In genomic region chr9:12739014-12739413, GRCh38 we compare ENCODE assay signal across 26 cellular contexts. TPM values are rescaled to one million over a fixed set of nuclear protein-coding genes. Genes with fewer than 3 reads are reported as not detected.
DNase-seq lines count a peak whose midpoint lies in the region; ATAC-seq and TF ChIP-seq lines count a peak whose summit lies in the region.
"Had no signal": no experiment of that assay in that cellular context is flagged by ENCODE, and none has a peak within 500 bp of the region (broad histone marks: within the 10 kb centered on the region; RNA-seq: fewer than 3 reads in every experiment).

No MANE protein-coding gene starts in this region.

- TF ChIP-seq CTCF in AG10803 (conservative IDR thresholded peaks at IDR 0.05; ENCODE audit: low read length) (no peak), HFFc6 (IDR thresholded peaks at IDR 0.05) (no peak)

- peaks cover 5% of the 10 kb centered on the region; the same call in 1 of the 2 replicates for H3K9me3 Mint-ChIP-seq in HFFc6

- no peak overlapping the region for H3K9ac ChIP-seq in mesendoderm (ENCODE audit: low read length)

- H3K79me2 ChIP-seq in mesendoderm (ENCODE audit: control insufficient read depth, insufficient read depth, low read length), result no peaks in the 10 kb centered on the region

- no peak overlapping the region for H4K8ac ChIP-seq in mesendoderm (ENCODE audit: low read depth, low read length)

- H3K27me3 ChIP-seq in mesendoderm (ENCODE audit: insufficient read depth, low read length, poor library complexity), result no peaks in the 10 kb centered on the region
- H3K27me3 ChIP-seq: uterus had no signal

- no peak overlapping the region for H3K56ac ChIP-seq in mesendoderm (ENCODE audit: low read length)

- ATAC-seq in HG03354 (IDR thresholded peaks at IDR 0.05; ENCODE audit: poor library complexity, severe bottlenecking, unreplicated experiment) (no peak), left lobe of liver (no peak)
- ATAC-seq: effector memory CD8-positive, alpha-beta T cell; K562; left colon; stimulated activated effector memory CD8-positive, alpha-beta T cell treated with anti-CD3 and anti-CD28 coated beads, Interleukin-12 subunit alpha, Interleukin-12 subunit beta, amount 100 ng/mL, for 72 hours; WTC11 had no signal

- H3K36me3 ChIP-seq in mesendoderm (ENCODE audit: control insufficient read depth, insufficient read depth, low read length), result no peaks in the 10 kb centered on the region
- H3K36me3 ChIP-seq: uterus had no signal

- H3K79me1 ChIP-seq in mesendoderm (ENCODE audit: low read length), result no peaks in the 10 kb centered on the region

- no peak overlapping the region for H4K5ac ChIP-seq in mesendoderm (ENCODE audit: low read length)

- H2AK5ac ChIP-seq in mesendoderm (ENCODE audit: low read length), result no peak overlapping the region

- H3K18ac ChIP-seq in mesendoderm (ENCODE audit: low read length), result no peak overlapping the region

- H3K27ac ChIP-seq in mesendoderm (ENCODE audit: low read depth, low read length), result no peak overlapping the region
- H3K27ac ChIP-seq: uterus had no signal

- no peak overlapping the region for H3K23ac ChIP-seq in mesendoderm (ENCODE audit: low read length)

- no peak overlapping the region for H2BK120ac ChIP-seq in mesendoderm (ENCODE audit: low read depth, low read length)

- no peak overlapping the region for H3K4me2 ChIP-seq in mesendoderm (ENCODE audit: low read length)

- peak; percentile 73 for DNase-seq in AG10803 (ENCODE audit: low read depth)
- peak; percentile 12 for DNase-seq in HFFc6
- peak; percentile 55 for DNase-seq in dedifferentiated amniotic fluid mesenchymal stem cell (ENCODE audit: extremely low spot score)
- peak; percentile 72 for DNase-seq in mesendoderm
- DNase-seq in activated CD4-positive, alpha-beta T cell treated with anti-CD3 and anti-CD28 coated beads for 48 hours, result no peak
- DNase-seq in left lobe of liver (ENCODE audit: low spot score), result no peak
- DNase-seq in activated naive CD4-positive, alpha-beta T cell treated with Interleukin-2 at 50 U/mL for 16 hours, result no peak
- DNase-seq: activated CD4-positive, alpha-beta T cell treated with anti-CD3 and anti-CD28 coated beads, Interleukin-2, amount 50 U/mL, for 48 hours; activated CD8-positive, alpha-beta memory T cell treated with anti-CD3 and anti-CD28 coated beads, Interleukin-2, amount 50 U/mL, for 48 hours; activated naive CD8-positive, alpha-beta T cell treated with anti-CD3 and anti-CD28 coated beads, Interleukin-2, amount 10 ng/mL, durations not matched to agents 7 days and 5 days; CD4-positive, alpha-beta memory T cell; effector memory CD8-positive, alpha-beta T cell; GOT3; left colon; NCI-H1694; NCI-H2171 treated with DMSO at 0.1 percent for 48 hours; uterus had no signal

- H3K27me3 Mint-ChIP-seq in HFFc6 (ENCODE audit: insufficient read depth), result no peaks in the 10 kb centered on the region; the same call in 1 of the 2 replicates
- H3K27me3 Mint-ChIP-seq: activated naive CD8-positive, alpha-beta T cell treated with anti-CD3 and anti-CD28 coated beads, Interleukin-2, amount 10 ng/mL, durations not matched to agents 7 days and 5 days; CD4-positive, alpha-beta memory T cell; effector memory CD8-positive, alpha-beta T cell; progenitor cell of endocrine pancreas had no signal

- no peaks in the 10 kb centered on the region; the same call in 1 of the 2 replicates for H3K4me1 Mint-ChIP-seq in HFFc6 (ENCODE audit: low read depth)
- H3K4me1 Mint-ChIP-seq: activated naive CD8-positive, alpha-beta T cell treated with anti-CD3 and anti-CD28 coated beads, Interleukin-2, amount 10 ng/mL, durations not matched to agents 7 days and 5 days; CD4-positive, alpha-beta memory T cell; stimulated activated effector memory CD8-positive, alpha-beta T cell treated with anti-CD3 and anti-CD28 coated beads, Interleukin-12 subunit alpha, Interleukin-12 subunit beta, amount 100 ng/mL, for 72 hours had no signal

- no peaks in the 10 kb centered on the region; the same call in 1 of the 2 replicates for H3K36me3 Mint-ChIP-seq in HFFc6 (ENCODE audit: low read depth)
- H3K36me3 Mint-ChIP-seq: activated naive CD8-positive, alpha-beta T cell treated with anti-CD3 and anti-CD28 coated beads, Interleukin-2, amount 10 ng/mL, durations not matched to agents 7 days and 5 days; brain; stimulated activated effector memory CD8-positive, alpha-beta T cell treated with anti-CD3 and anti-CD28 coated beads, Interleukin-12 subunit alpha, Interleukin-12 subunit beta, amount 100 ng/mL, for 72 hours had no signal

- H3K4ac ChIP-seq in mesendoderm (ENCODE audit: low read depth, low read length), result no peak overlapping the region

- H3K4me1 ChIP-seq in mesendoderm (ENCODE audit: control insufficient read depth, low read depth, low read length), result no peaks in the 10 kb centered on the region
- H3K4me1 ChIP-seq: uterus had no signal

- H3K4me3 Mint-ChIP-seq in HFFc6, result no peak overlapping the region
- H3K4me3 Mint-ChIP-seq: activated naive CD8-positive, alpha-beta T cell treated with anti-CD3 and anti-CD28 coated beads, Interleukin-2, amount 10 ng/mL, durations not matched to agents 7 days and 5 days; brain; CD4-positive, alpha-beta memory T cell; effector memory CD8-positive, alpha-beta T cell; stimulated activated effector memory CD8-positive, alpha-beta T cell treated with anti-CD3 and anti-CD28 coated beads, Interleukin-12 subunit alpha, Interleukin-12 subunit beta, amount 100 ng/mL, for 72 hours; WTC11 had no signal

- no peak overlapping the region for H3K27ac Mint-ChIP-seq in HFFc6
- H3K27ac Mint-ChIP-seq: activated naive CD8-positive, alpha-beta T cell treated with anti-CD3 and anti-CD28 coated beads, Interleukin-2, amount 10 ng/mL, durations not matched to agents 7 days and 5 days; brain; CD4-positive, alpha-beta memory T cell; effector memory CD8-positive, alpha-beta T cell; progenitor cell of endocrine pancreas; stimulated activated effector memory CD8-positive, alpha-beta T cell treated with anti-CD3 and anti-CD28 coated beads, Interleukin-12 subunit alpha, Interleukin-12 subunit beta, amount 100 ng/mL, for 72 hours; WTC11 had no signal

- H2BK15ac ChIP-seq in mesendoderm (replicated peaks; ENCODE audit: low read depth), result no peak overlapping the region

- H3K4me3 ChIP-seq in AG10803 (ENCODE audit: low read length), result no peak overlapping the region
- H3K4me3 ChIP-seq in mesendoderm (ENCODE audit: low read length), result no peak overlapping the region
- H3K4me3 ChIP-seq: K562, uterus had no signal

- H2BK5ac ChIP-seq in mesendoderm (ENCODE audit: low read length), result no peak overlapping the region

RNA-seq across cellular contexts. Expression of gene LURAP1L, which starts 35.8 kb away (rescaled TPM):
- 1 to 10 TPM; 1.1 to 1.7 (median 1.3) TPM for total RNA-seq in HFFc6 (2021; fragmentation: NEBNext Ultra II Directional; extraction: Animal tissue kit (Norgen Biotek cat#: 25700))
- polyA plus RNA-seq in mesendoderm (2013, experiment 1 of 2), result 0.22 TPM
- 0.24 TPM for polyA plus RNA-seq in mesendoderm (2013, experiment 2 of 2)
- 12.7 TPM for total RNA-seq in left lobe of liver
- total RNA-seq: activated naive CD8-positive, alpha-beta T cell treated with anti-CD3 and anti-CD28 coated beads, Interleukin-2, amount 10 ng/mL, durations not matched to agents 7 days and 5 days; CD4-positive, alpha-beta memory T cell; OCI-LY7 had no signal
- polyA plus RNA-seq: CD4-positive, alpha-beta memory T cell had no signal

RNA-seq across cellular contexts. Expression of gene TYRP1, which starts 45.8 kb away (rescaled TPM):
- not detected for total RNA-seq in HFFc6 (2021; fragmentation: NEBNext Ultra II Directional; extraction: Animal tissue kit (Norgen Biotek cat#: 25700))
- polyA plus RNA-seq in mesendoderm (2013, experiment 1 of 2), result 0.04 TPM
- 0.03 TPM for polyA plus RNA-seq in mesendoderm (2013, experiment 2 of 2)
- total RNA-seq in left lobe of liver, result not detected
- total RNA-seq: activated naive CD8-positive, alpha-beta T cell treated with anti-CD3 and anti-CD28 coated beads, Interleukin-2, amount 10 ng/mL, durations not matched to agents 7 days and 5 days; CD4-positive, alpha-beta memory T cell; glomerular endothelial cell; K562; OCI-LY7; progenitor cell of endocrine pancreas had no signal
- polyA plus RNA-seq: CD4-positive, alpha-beta memory T cell; K562; neural cell had no signal

Comparison
In these comparisons a context has a peak if more than half of its experiments do, and no peak if none do; other contexts are left out.
1. DNase-seq: peak in AG10803 (single experiment), HFFc6 (single experiment), dedifferentiated amniotic fluid mesenchymal stem cell (single experiment) and mesendoderm (single experiment); none in activated CD4-positive, alpha-beta T cell treated with anti-CD3 and anti-CD28 coated beads for 48 hours (single experiment), left lobe of liver (single experiment) and activated naive CD4-positive, alpha-beta T cell treated with Interleukin-2 at 50 U/mL for 16 hours (single experiment).